In the genomic region with DNA sequence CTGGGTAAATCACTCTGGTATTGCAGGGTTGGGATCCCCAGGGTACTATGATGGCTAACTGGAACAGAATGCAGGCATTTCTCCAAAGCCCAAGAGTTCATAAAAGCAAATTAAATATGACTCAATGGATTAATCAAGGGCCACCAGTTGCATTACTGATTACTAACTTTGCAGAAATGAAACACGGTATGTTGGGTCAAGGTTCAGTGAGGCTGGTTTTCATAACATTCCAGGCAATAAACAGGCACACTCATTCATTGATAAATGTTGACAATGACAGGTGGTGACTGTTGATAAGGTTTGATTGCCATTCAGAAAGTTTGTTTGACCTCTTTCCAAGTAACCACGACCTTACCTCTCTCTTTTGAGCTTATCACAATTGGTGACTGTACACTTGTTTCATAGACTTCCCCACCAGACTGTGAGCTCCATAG, we compare ENCODE assay signal across 8 cellular contexts. TPM values are rescaled to one million over a fixed set of nuclear protein-coding genes. Genes with fewer than 3 reads are reported as not detected.
DNase-seq lines count a peak whose midpoint lies in the region; ATAC-seq and TF ChIP-seq lines count a peak whose summit lies in the region.

No MANE protein-coding gene starts in this region.

- peaks cover 36% of the 10 kb centered on the region for H3K4me1 ChIP-seq in BLaER1
- H3K4me1 ChIP-seq in tibial artery = peaks cover 0 to 38% (median 31%) of the 10 kb centered on the region in 4 donors

- peaks cover 49% of the 10 kb centered on the region for H3K36me3 ChIP-seq in BLaER1
- peaks cover 8 to 30% (median 13%) of the 10 kb centered on the region in 3 donors for H3K36me3 ChIP-seq in tibial artery

- peak overlapping the region; percentile 92 for H3K4me2 ChIP-seq in BLaER1

- no peak for TF ChIP-seq CTCF in tibial artery (IDR thresholded peaks at IDR 0.05)

- no peaks in the 10 kb centered on the region for H3K27me3 ChIP-seq in BLaER1
- no peaks in the 10 kb centered on the region for H3K27me3 ChIP-seq in tibial artery

- H3K27ac ChIP-seq in BLaER1 (peak overlapping the region; percentile 92), angular gyrus (ENCODE audit: low read depth, low read length) (peak overlapping the region; percentile 87), tibial artery (peak overlapping the region; percentile 76 to 88)

- intact Hi-C loops in tibial artery (cut with DNase I; ENCODE audit: low total_unique reads) = no loop called here

- H3K9ac ChIP-seq in BLaER1 = peak overlapping the region; percentile 92

- H3K4me3 ChIP-seq in BLaER1 (peak overlapping the region; percentile 99), tibial artery (peak overlapping the region; percentile 73 to 97)

- H3K9me3 ChIP-seq in BLaER1 (no peaks in the 10 kb centered on the region), tibial artery (no peaks in the 10 kb centered on the region)

- peaks cover 37% of the 10 kb centered on the region for H4K20me1 ChIP-seq in BLaER1

- no peak for DNase-seq in left lobe of liver (ENCODE audit: low spot score)
- DNase-seq in tibial artery = peak; percentile 42 to 53
- no peak for DNase-seq in NCI-H187 treated with DMSO at 0.1 percent for 48 hours (lab: John Stamatoyannopoulos, UW)
- no peak for DNase-seq in medulla oblongata (ENCODE audit: extremely low spot score)
- no peak for DNase-seq in GM19240 (ENCODE audit: insufficient read length, low spot score)

- peak; percentile 3 for ATAC-seq in HG03565 (IDR thresholded peaks at IDR 0.05; ENCODE audit: unreplicated experiment)
- ATAC-seq in left lobe of liver = peak; percentile 19

RNA-seq across cellular contexts. Expression of a gene that starts 0.5 kb away (rescaled TPM):
- 76.5 TPM for total RNA-seq in left lobe of liver

RNA-seq across cellular contexts. Expression of a gene that starts 12.0 kb away (rescaled TPM):
- total RNA-seq in left lobe of liver = 32.9 TPM

RNA-seq across cellular contexts. Expression of a gene that starts 23.9 kb away (rescaled TPM):
- total RNA-seq in left lobe of liver = not detected

RNA-seq across cellular contexts. Expression of a gene that starts 53.7 kb away (rescaled TPM):
- 0.86 TPM for total RNA-seq in left lobe of liver

Comparison
In these comparisons a context has a peak if more than half of its experiments do, and no peak if none do; other contexts are left out.
1. DNase-seq: peak in tibial artery (2 of 2); none in left lobe of liver (single experiment), NCI-H187 treated with DMSO at 0.1 percent for 48 hours (single experiment), medulla oblongata (single experiment) and GM19240 (single experiment).
2. Peak in every context shown above with its lines, with median percentiles within 50 percentile points of each other: H3K27ac ChIP-seq.